Comparison of ENCODE assay signal across 8 cellular contexts in genomic region chr17:789931-790873, GRCh38. TPM values are rescaled to one million over a fixed set of nuclear protein-coding genes. Genes with fewer than 3 reads are reported as not detected.
DNase-seq lines count a peak whose midpoint lies in the region; ATAC-seq, FAIRE-seq and TF ChIP-seq lines count a peak whose summit lies in the region.
"Not testable (repeated sequence)": the region's sequence is repeated elsewhere in the genome, so short reads cannot be mapped to it uniquely, and the experiment has no call there.

No MANE protein-coding gene starts in this region.

- H3K4me2 ChIP-seq in mammary epithelial cell (ENCODE audit: insufficient read depth, low read depth, low read length) = peak overlapping the region; percentile 82

- H3K4me3 ChIP-seq in Panc1 (ENCODE audit: low read depth in 2 of 2, low read length in 2 of 2); right cardiac atrium (ENCODE audit: low read length); aorta (ENCODE audit: low read length in 2 of 2): not testable (repeated sequence)
- peak overlapping the region; percentile 14 to 40 (median 38) for H3K4me3 ChIP-seq in mammary epithelial cell (replicated peaks in 1 of 3; ENCODE audit: insufficient read depth in 1 of 3, low read depth in 2 of 3, low read length in 3 of 3)

- ATAC-seq in Panc1 (peak; percentile 49), right cardiac atrium (peak; percentile 67 to 78)
- not testable (repeated sequence) for ATAC-seq in aorta (ENCODE audit: low FRiP score)

- not testable (repeated sequence) for TF ChIP-seq POLR2A in GM12891 (IDR thresholded peaks at IDR 0.05; ENCODE audit: low read depth, low read length)

- POLR2A ChIA-PET in Panc1 (lab: Charles Lee) = not testable (repeated sequence)

- H3K9me3 ChIP-seq in Panc1 (ENCODE audit: control insufficient read depth, insufficient read depth, low read depth, low read length); mammary epithelial cell (replicated peaks; ENCODE audit: insufficient read depth, low read length); right cardiac atrium (ENCODE audit: control insufficient read depth, low read length); aorta (ENCODE audit: control insufficient read depth, low read length): not testable (repeated sequence)

- intact Hi-C loops in Panc1 (cut with micrococcal nuclease; ENCODE audit: unreplicated experiment); mammary epithelial cell (cut with micrococcal nuclease): not testable (repeated sequence)
- intact Hi-C loops in right cardiac atrium (cut with DNase I) = loop anchor here in 1 of 4 donors (10.0 kb wide), 1 partner anchor 265 kb away; no protein-coding TSS in a partner anchor
- intact Hi-C loops in aorta (cut with DNase I) = loop anchor here in 1 of 2 donors (5.0 kb wide), 1 partner anchor 267 kb away; no protein-coding TSS in a partner anchor

- not testable (repeated sequence) for TF ChIP-seq CTCF in Panc1 (IDR thresholded peaks at IDR 0.05); mammary epithelial cell (conservative IDR thresholded peaks at IDR 0.05 in 1 of 2, IDR thresholded peaks at IDR 0.05 in 1 of 2; ENCODE audit: extremely low read depth in 1 of 2, insufficient read depth in 1 of 2, low read depth in 1 of 2, low read length in 2 of 2)

- 3% methylated on average over 17 of the region's 38 CpGs for WGBS in mammary epithelial cell (ENCODE audit: low coverage, missing lambda C conversion rate)
- WGBS in right cardiac atrium = 46% methylated on average over 37 of the region's 38 CpGs
- WGBS in aorta, 2 donors = 36 to 39% methylated on average over 27 to 38 of the region's 38 CpGs

- not testable (repeated sequence) for H3K36me3 ChIP-seq in Panc1 (ENCODE audit: control insufficient read depth, insufficient read depth, low read length); mammary epithelial cell (ENCODE audit: insufficient read depth, low read length); aorta (ENCODE audit: control insufficient read depth in 1 of 2, insufficient read depth in 2 of 2, low read length in 1 of 2)

- peak; percentile 38 for FAIRE-seq in GM12891 (lab: Jason Lieb, UNC)

- not testable (repeated sequence) for DNase-seq in GM12891 (ENCODE audit: insufficient read length, low spot score); Panc1 (ENCODE audit: low read depth, low spot score)
- DNase-seq in mammary epithelial cell (peak; percentile 95), fibroblast of gingiva (ENCODE audit: low read depth) (peak; percentile 64), right cardiac atrium (peak; percentile 75 to 82 (median 80)), lung microvascular endothelial cell (ENCODE audit: low read depth in 2 of 2) (peak; percentile 49 to 77), retina (peak; percentile 45), aorta (peak; percentile 74 to 84)

- H3K4me1 ChIP-seq in Panc1 (ENCODE audit: control insufficient read depth, insufficient read depth, low read length) (peaks cover 11% of the 10 kb centered on the region), mammary epithelial cell (ENCODE audit: insufficient read depth, low read length) (peaks cover 35% of the 10 kb centered on the region)
- not testable (repeated sequence) for H3K4me1 ChIP-seq in right cardiac atrium (ENCODE audit: control insufficient read depth, insufficient read depth, low read length); aorta (ENCODE audit: control insufficient read depth in 1 of 2, insufficient read depth in 2 of 2, low read length in 2 of 2)

- peaks cover 31% of the 10 kb centered on the region for H3K79me2 ChIP-seq in mammary epithelial cell (ENCODE audit: insufficient read depth, low read length)

- H2AFZ ChIP-seq in mammary epithelial cell (ENCODE audit: low read depth, low read length) = peak overlapping the region; percentile 30

- CTCF ChIA-PET in Panc1 (lab: Charles Lee) = not testable (repeated sequence)
- CTCF ChIA-PET in mammary epithelial cell (lab: Charles Lee; ENCODE audit: low non-redundant PET) = interaction anchor here (1.2 kb wide), 1 partner anchor 191 kb away, joined by 5 read pairs; no protein-coding TSS in a partner anchor

- dilution Hi-C loops in mammary epithelial cell (cut with HindIII; ENCODE audit: low sequenced_read_pairs) = not testable (repeated sequence)

- H3K27me3 ChIP-seq in Panc1 (ENCODE audit: control insufficient read depth, insufficient read depth, low read length); mammary epithelial cell (ENCODE audit: insufficient read depth, low read length); right cardiac atrium (ENCODE audit: control insufficient read depth, insufficient read depth); aorta (ENCODE audit: control insufficient read depth in 1 of 2, insufficient read depth in 2 of 2, low read length in 1 of 2): not testable (repeated sequence)

- H3K27ac ChIP-seq in Panc1 (ENCODE audit: low read length); right cardiac atrium (ENCODE audit: low read length); aorta (ENCODE audit: low read depth in 1 of 2, low read length in 2 of 2): not testable (repeated sequence)
- peak overlapping the region; percentile 80 for H3K27ac ChIP-seq in mammary epithelial cell (ENCODE audit: insufficient read depth, low read depth, low read length)

- peak overlapping the region; percentile 76 for H3K9ac ChIP-seq in mammary epithelial cell (ENCODE audit: insufficient read depth, low read length)

- not testable (repeated sequence) for H4K20me1 ChIP-seq in mammary epithelial cell (ENCODE audit: insufficient read depth, low read length)

- in situ Hi-C loops in Panc1 (cut with HindIII; ENCODE audit: low pct_unique_long_range_greater_than_20kb, low sequenced_read_pairs) = not testable (repeated sequence)
- in situ Hi-C loops in mammary epithelial cell (cut with MboI; ENCODE audit: low sequenced_read_pairs in 2 of 2) = loop anchor here (5.0 kb wide), 1 partner anchor 192 kb away; no protein-coding TSS in a partner anchor

- BruUV-seq in Panc1 (replicated peaks; lab: Mats Ljungman, UMichigan); mammary epithelial cell (replicated peaks; lab: Mats Ljungman, UMichigan): not testable (repeated sequence)

RNA-seq across cellular contexts. Expression of gene MRM3, which starts 8.0 kb away (rescaled TPM):
- polyA plus RNA-seq in GM12891 (2012; ENCODE audit: low read depth, missing spikeins) = 21.1 TPM
- total RNA-seq in Panc1 (2021; ENCODE audit: unreplicated experiment) (13.4 TPM), mammary epithelial cell (10 to 100 TPM; 14.6 to 15.3 TPM), right cardiac atrium (10 to 100 TPM; 15.6 to 19.2 (median 17.9) TPM), lung microvascular endothelial cell (13.3 and 16.1 TPM in 2 replicates), aorta (1 to 10 TPM; 7.8 to 8.9 TPM)
- polyA plus RNA-seq in Panc1 (2012; ENCODE audit: insufficient read length) = 14.1 TPM
- polyA plus RNA-seq in mammary epithelial cell (11.8 TPM), right cardiac atrium (20.0 TPM), aorta (1 to 10 TPM; 7.8 to 8.0 TPM)
- polyA minus RNA-seq in mammary epithelial cell = 2.7 TPM

RNA-seq across cellular contexts. Expression of gene GLOD4, which starts 8.1 kb away (rescaled TPM):
- polyA plus RNA-seq in GM12891 (2012; ENCODE audit: low read depth, missing spikeins) = 44.8 TPM
- 57.8 TPM for total RNA-seq in Panc1 (2021; ENCODE audit: unreplicated experiment)
- polyA plus RNA-seq in Panc1 (2012; ENCODE audit: insufficient read length) = 66.4 TPM
- 10 to 100 TPM; 33.3 to 62.7 TPM for total RNA-seq in mammary epithelial cell
- polyA plus RNA-seq in mammary epithelial cell = 37.9 TPM
- polyA minus RNA-seq in mammary epithelial cell = 25.1 TPM
- 10 to 100 TPM; 32.4 to 42.9 (median 36.1) TPM for total RNA-seq in right cardiac atrium
- 23.6 TPM for polyA plus RNA-seq in right cardiac atrium
- total RNA-seq in lung microvascular endothelial cell = 32.7 and 38.7 TPM in 2 replicates
- total RNA-seq in aorta = 10 to 100 TPM; 34.1 to 45.1 TPM
- 10 to 100 TPM; 31.3 to 42.2 TPM for polyA plus RNA-seq in aorta

RNA-seq across cellular contexts. Expression of gene GEMIN4, which starts 38.1 kb away (rescaled TPM):
- 21.8 TPM for polyA plus RNA-seq in GM12891 (2012; ENCODE audit: low read depth, missing spikeins)
- total RNA-seq in Panc1 (2021; ENCODE audit: unreplicated experiment) = 34.9 TPM
- 19.7 TPM for polyA plus RNA-seq in Panc1 (2012; ENCODE audit: insufficient read length)
- total RNA-seq in mammary epithelial cell = 10 to 100 TPM; 17.0 to 31.4 TPM
- polyA plus RNA-seq in mammary epithelial cell = 31.1 TPM
- 102 TPM for polyA minus RNA-seq in mammary epithelial cell
- 10 to 100 TPM; 12.5 to 15.7 (median 15.1) TPM for total RNA-seq in right cardiac atrium
- polyA plus RNA-seq in right cardiac atrium = 5.6 TPM
- 7.0 and 8.7 TPM in 2 replicates for total RNA-seq in lung microvascular endothelial cell
- 10 to 100 TPM; 11.7 to 17.2 TPM for total RNA-seq in aorta
- polyA plus RNA-seq in aorta = 10 to 100 TPM in 1 of 2 donors, 1 to 10 TPM in 1; 5.5 to 18.1 TPM

RNA-seq across cellular contexts. Expression of gene TLCD3A, which starts 57.8 kb away (rescaled TPM):
- 19.3 TPM for polyA plus RNA-seq in GM12891 (2012; ENCODE audit: low read depth, missing spikeins)
- total RNA-seq in Panc1 (2021; ENCODE audit: unreplicated experiment) = 30.4 TPM
- 39.1 TPM for polyA plus RNA-seq in Panc1 (2012; ENCODE audit: insufficient read length)
- total RNA-seq in mammary epithelial cell = 10 to 100 TPM; 24.2 to 41.1 TPM
- 62.5 TPM for polyA plus RNA-seq in mammary epithelial cell
- polyA minus RNA-seq in mammary epithelial cell = 86.8 TPM
- total RNA-seq in right cardiac atrium = 1 to 10 TPM; 3.2 to 5.0 (median 4.1) TPM
- polyA plus RNA-seq in right cardiac atrium = 1.7 TPM
- 12.2 and 14.5 TPM in 2 replicates for total RNA-seq in lung microvascular endothelial cell
- 10 to 100 TPM in 1 of 2 donors, 1 to 10 TPM in 1; 8.0 to 11.1 TPM for total RNA-seq in aorta
- polyA plus RNA-seq in aorta = 1 to 10 TPM; 2.8 to 4.5 TPM
